Comparison of ENCODE assay signal across 17 cellular contexts in the genomic region with DNA sequence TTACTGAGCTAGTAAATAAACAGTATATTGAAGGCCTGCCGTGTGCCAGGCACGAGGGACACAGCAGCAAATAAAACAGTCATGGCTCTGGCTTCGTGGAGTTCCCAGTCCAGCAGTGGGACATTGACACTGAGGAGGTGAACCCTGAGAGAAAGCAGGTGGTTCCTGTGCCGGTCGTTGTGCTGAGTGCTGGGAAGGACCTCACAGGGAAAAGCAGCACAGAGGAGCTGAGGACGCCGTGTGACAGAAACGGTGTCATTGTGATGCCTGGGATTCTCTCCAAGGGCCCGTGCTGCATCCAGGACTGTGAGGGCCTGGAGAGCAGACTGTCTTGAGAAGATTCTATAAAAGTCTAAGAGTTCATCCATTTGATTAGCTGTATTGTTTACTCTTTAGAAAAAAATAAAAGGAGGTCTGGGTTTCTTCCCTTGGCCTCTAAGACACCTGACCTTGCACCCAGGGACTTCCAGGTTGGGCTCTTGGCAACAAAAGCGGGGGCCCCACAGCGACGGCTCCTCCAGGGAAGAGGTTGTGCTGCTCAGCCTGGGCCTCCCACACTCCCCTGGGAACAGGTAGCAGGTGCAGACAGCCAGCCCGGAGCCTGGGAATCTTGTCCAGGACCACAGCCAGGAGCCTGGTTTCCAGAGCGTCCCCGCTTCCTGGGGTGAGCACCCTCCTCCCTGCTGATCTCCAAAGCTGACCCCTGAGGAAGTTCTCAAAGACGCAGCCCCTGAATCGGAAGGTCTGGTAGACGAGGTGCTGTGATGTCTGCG.
"Had no signal": no experiment of that assay in that cellular context is flagged by ENCODE, and none has a peak within 500 bp of the region (broad histone marks: within the 10 kb centered on the region; RNA-seq: fewer than 3 reads in every experiment).

No MANE protein-coding gene starts in this region.

- H3K27me3 Mint-ChIP-seq: activated CD4-positive, alpha-beta T cell treated with anti-CD3 and anti-CD28 coated beads, Interleukin-2, amount 10 ng/mL, durations not matched to agents 24 days and 14 days had no signal

- H3K36me3 Mint-ChIP-seq: activated naive CD4-positive, alpha-beta T cell treated with anti-CD3 and anti-CD28 coated beads, Interleukin-2, amount 50 U/mL, for 72 hours; naive thymus-derived CD8-positive, alpha-beta T cell had no signal

- DNase-seq: activated CD4-positive, alpha-beta T cell treated with anti-CD3 and anti-CD28 coated beads, Interleukin-2, amount 10 ng/mL, durations not matched to agents 24 days and 14 days; activated CD4-positive, CD25-positive, alpha-beta regulatory T cell; activated CD8-positive, alpha-beta memory T cell treated with anti-CD3 and anti-CD28 coated beads, Interleukin-2, amount 50 U/mL, for 48 hours; activated gamma-delta T cell; activated T-cell treated with anti-CD3 and anti-CD28 coated beads, Interleukin-2, amount 50 U/mL, for 72 hours; dorsolateral prefrontal cortex; endodermal cell; kidney; left lung; mesenchymal stem cell; psoas muscle; stimulated activated naive CD8-positive, alpha-beta T cell treated with anti-CD3 and anti-CD28 coated beads, Interleukin-15, Interleukin-2, amounts not matched to agents 100 U/mL and 50 U/mL, for 24 hours; T-helper 2 cell; transverse colon had no signal

- ATAC-seq: activated naive CD4-positive, alpha-beta T cell treated with anti-CD3 and anti-CD28 coated beads, Interleukin-2, amount 50 U/mL, for 72 hours; activated T-cell treated with anti-CD3 and anti-CD28 coated beads, Interleukin-2, amount 50 U/mL, for 72 hours; left lung; naive thymus-derived CD8-positive, alpha-beta T cell; psoas muscle; sciatic nerve; stimulated activated naive CD8-positive, alpha-beta T cell treated with anti-CD3 and anti-CD28 coated beads, Interleukin-15, Interleukin-2, amounts not matched to agents 100 U/mL and 50 U/mL, for 24 hours had no signal

- H3K4me1 Mint-ChIP-seq: activated CD4-positive, alpha-beta T cell treated with anti-CD3 and anti-CD28 coated beads, Interleukin-2, amount 10 ng/mL, durations not matched to agents 24 days and 14 days; endodermal cell had no signal

- H3K4me3 Mint-ChIP-seq: activated CD4-positive, alpha-beta T cell treated with anti-CD3 and anti-CD28 coated beads, Interleukin-2, amount 10 ng/mL, durations not matched to agents 24 days and 14 days; activated T-cell treated with anti-CD3 and anti-CD28 coated beads, Interleukin-2, amount 50 U/mL, for 72 hours; endodermal cell; naive thymus-derived CD8-positive, alpha-beta T cell had no signal

- H3K27ac Mint-ChIP-seq: activated CD4-positive, alpha-beta T cell treated with anti-CD3 and anti-CD28 coated beads, Interleukin-2, amount 10 ng/mL, durations not matched to agents 24 days and 14 days; activated naive CD4-positive, alpha-beta T cell treated with anti-CD3 and anti-CD28 coated beads, Interleukin-2, amount 50 U/mL, for 72 hours; activated T-cell treated with anti-CD3 and anti-CD28 coated beads, Interleukin-2, amount 50 U/mL, for 72 hours; endodermal cell; naive thymus-derived CD8-positive, alpha-beta T cell had no signal

- H3K9me3 Mint-ChIP-seq: activated CD4-positive, alpha-beta T cell treated with anti-CD3 and anti-CD28 coated beads, Interleukin-2, amount 10 ng/mL, durations not matched to agents 24 days and 14 days; activated naive CD4-positive, alpha-beta T cell treated with anti-CD3 and anti-CD28 coated beads, Interleukin-2, amount 50 U/mL, for 72 hours; activated T-cell treated with anti-CD3 and anti-CD28 coated beads, Interleukin-2, amount 50 U/mL, for 72 hours; endodermal cell; naive thymus-derived CD8-positive, alpha-beta T cell had no signal
